1 cellular context compared by ENCODE assay signal in the genomic region with DNA sequence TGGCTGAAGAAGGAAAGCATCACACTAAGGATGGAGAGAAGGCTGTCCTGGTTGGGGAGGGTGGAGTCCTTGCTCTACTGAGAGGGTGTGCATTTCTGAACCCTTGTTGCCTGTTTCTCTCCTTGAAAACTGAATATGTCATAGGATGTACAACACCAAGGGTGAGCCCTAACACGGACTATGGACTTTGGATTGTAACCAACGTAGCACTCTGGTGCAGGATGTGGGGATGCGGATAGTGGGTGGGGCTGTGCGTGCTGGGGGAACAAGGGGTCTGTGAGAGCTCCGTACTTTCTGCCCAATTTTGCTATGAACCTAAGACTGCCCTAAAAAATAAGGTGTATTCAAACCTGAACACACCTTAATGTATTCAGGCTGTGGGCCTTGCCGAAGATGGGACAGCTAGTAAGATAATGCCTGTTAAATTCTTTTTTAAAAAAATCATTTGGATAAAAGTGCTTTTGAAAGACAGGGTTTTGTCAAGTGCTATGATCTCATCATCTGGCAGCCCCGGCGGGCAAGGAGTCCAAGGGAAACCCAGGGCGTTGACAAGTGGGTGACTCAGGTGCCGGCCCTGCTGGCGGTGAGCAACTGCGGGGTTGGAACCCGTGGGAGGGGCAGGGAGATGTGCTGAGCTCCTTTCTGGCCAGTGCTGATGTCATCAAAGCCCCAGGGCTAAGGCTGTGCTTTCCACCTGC.
TF ChIP-seq lines count a peak whose summit lies in the region.

No MANE protein-coding gene starts in this region.

TF ChIP-seq in HEK293, 187 proteins besides CTCF, POLR2A, EP300 and RAD21 (continued from another document):
- TF ChIP-seq, protein P1, sequence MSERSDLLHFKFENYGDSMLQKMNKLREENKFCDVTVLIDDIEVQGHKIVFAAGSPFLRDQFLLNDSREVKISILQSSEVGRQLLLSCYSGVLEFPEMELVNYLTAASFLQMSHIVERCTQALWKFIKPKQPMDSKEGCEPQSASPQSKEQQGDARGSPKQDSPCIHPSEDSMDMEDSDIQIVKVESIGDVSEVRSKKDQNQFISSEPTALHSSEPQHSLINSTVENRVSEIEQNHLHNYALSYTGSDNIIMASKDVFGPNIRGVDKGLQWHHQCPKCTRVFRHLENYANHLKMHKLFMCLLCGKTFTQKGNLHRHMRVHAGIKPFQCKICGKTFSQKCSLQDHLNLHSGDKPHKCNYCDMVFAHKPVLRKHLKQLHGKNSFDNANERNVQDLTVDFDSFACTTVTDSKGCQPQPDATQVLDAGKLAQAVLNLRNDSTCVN (tag by site-specific recombination; optimal IDR thresholded peaks at IDR 0.05): no peak
- TF ChIP-seq ZNF146 (tag by site-specific recombination; IDR thresholded peaks at IDR 0.05) (no peak), ZNF549 (tag by site-specific recombination; IDR thresholded peaks at IDR 0.05) (no peak), ZNF2 (tag by site-specific recombination; IDR thresholded peaks at IDR 0.05) (no peak), ZNF548 (tag by site-specific recombination; IDR thresholded peaks at IDR 0.05) (no peak), ZNF555 (tag by site-specific recombination; conservative IDR thresholded peaks at IDR 0.05) (no peak), ZNF214 (tag by site-specific recombination; IDR thresholded peaks at IDR 0.05; ENCODE audit: borderline replicate concordance) (no peak), ZNF16 (tag by site-specific recombination; IDR thresholded peaks at IDR 0.05; ENCODE audit: low read depth) (no peak), ZNF132 (tag by site-specific recombination; IDR thresholded peaks at IDR 0.05; ENCODE audit: borderline replicate concordance) (no peak), ZNF629 (tag by site-specific recombination; IDR thresholded peaks at IDR 0.05) (peak; percentile 92), GLIS2 (tag by site-specific recombination; IDR thresholded peaks at IDR 0.05) (peak; percentile 82), ZNF768 (tag by site-specific recombination; IDR thresholded peaks at IDR 0.05) (no peak), BCL11A (tag by site-specific recombination; IDR thresholded peaks at IDR 0.05; ENCODE audit: low read depth) (peak; percentile 60; the same call in 1 of the 2 replicates), SCRT2 (tag by site-specific recombination; IDR thresholded peaks at IDR 0.05) (0 out of 2 replicates have a peak, but pooled peaks have one; percentile 38), ZNF391 (tag by site-specific recombination; IDR thresholded peaks at IDR 0.05; ENCODE audit: borderline replicate concordance, low read depth) (no peak), SALL2 (tag by site-specific recombination; IDR thresholded peaks at IDR 0.05; ENCODE audit: borderline replicate concordance) (no peak), ZBTB20 (tag by site-specific recombination; IDR thresholded peaks at IDR 0.05) (no peak; the same call in 1 of the 2 replicates), ZNF658 (tag by site-specific recombination; IDR thresholded peaks at IDR 0.05) (no peak), ZNF23 (tag by site-specific recombination; IDR thresholded peaks at IDR 0.05; ENCODE audit: borderline replicate concordance) (no peak), ZNF138 (tag by site-specific recombination; IDR thresholded peaks at IDR 0.05; ENCODE audit: borderline replicate concordance) (no peak), ZNF211 (tag by site-specific recombination; IDR thresholded peaks at IDR 0.05; ENCODE audit: low read depth) (no peak), RBAK (tag by site-specific recombination; IDR thresholded peaks at IDR 0.05) (no peak), ZNF10 (tag by site-specific recombination; IDR thresholded peaks at IDR 0.05) (peak; percentile 67), ZNF707 (tag by site-specific recombination; IDR thresholded peaks at IDR 0.05) (no peak), ZNF747 (tag by site-specific recombination; IDR thresholded peaks at IDR 0.05) (no peak), ZNF157 (tag by site-specific recombination; IDR thresholded peaks at IDR 0.05) (no peak), ZFP41 (tag by site-specific recombination; IDR thresholded peaks at IDR 0.05; ENCODE audit: borderline replicate concordance) (no peak), ZNF571 (tag by site-specific recombination; IDR thresholded peaks at IDR 0.05) (no peak), ZNF112 (tag by site-specific recombination; IDR thresholded peaks at IDR 0.05) (no peak), ZNF664 (tag by site-specific recombination; IDR thresholded peaks at IDR 0.05) (no peak), ZEB2 (tag by site-specific recombination; IDR thresholded peaks at IDR 0.05) (peak; percentile 79), OVOL3 (tag by site-specific recombination; IDR thresholded peaks at IDR 0.05) (no peak)
- TF ChIP-seq, protein P2, sequence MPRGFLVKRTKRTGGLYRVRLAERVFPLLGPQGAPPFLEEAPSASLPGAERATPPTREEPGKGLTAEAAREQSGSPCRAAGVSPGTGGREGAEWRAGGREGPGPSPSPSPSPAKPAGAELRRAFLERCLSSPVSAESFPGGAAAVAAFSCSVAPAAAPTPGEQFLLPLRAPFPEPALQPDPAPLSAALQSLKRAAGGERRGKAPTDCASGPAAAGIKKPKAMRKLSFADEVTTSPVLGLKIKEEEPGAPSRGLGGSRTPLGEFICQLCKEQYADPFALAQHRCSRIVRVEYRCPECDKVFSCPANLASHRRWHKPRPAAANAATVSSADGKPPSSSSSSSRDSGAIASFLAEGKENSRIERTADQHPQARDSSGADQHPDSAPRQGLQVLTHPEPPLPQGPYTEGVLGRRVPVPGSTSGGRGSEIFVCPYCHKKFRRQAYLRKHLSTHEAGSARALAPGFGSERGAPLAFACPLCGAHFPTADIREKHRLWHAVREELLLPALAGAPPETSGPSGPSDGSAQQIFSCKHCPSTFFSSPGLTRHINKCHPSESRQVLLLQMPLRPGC (tag by site-specific recombination; IDR thresholded peaks at IDR 0.05): no peak; the same call in none of the 2 replicates
- TF ChIP-seq, protein P3, sequence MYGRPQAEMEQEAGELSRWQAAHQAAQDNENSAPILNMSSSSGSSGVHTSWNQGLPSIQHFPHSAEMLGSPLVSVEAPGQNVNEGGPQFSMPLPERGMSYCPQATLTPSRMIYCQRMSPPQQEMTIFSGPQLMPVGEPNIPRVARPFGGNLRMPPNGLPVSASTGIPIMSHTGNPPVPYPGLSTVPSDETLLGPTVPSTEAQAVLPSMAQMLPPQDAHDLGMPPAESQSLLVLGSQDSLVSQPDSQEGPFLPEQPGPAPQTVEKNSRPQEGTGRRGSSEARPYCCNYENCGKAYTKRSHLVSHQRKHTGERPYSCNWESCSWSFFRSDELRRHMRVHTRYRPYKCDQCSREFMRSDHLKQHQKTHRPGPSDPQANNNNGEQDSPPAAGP (tag by site-specific recombination; IDR thresholded peaks at IDR 0.05): 0 out of 2 replicates have a peak, but pooled peaks have one; percentile 49
- TF ChIP-seq, protein P4, sequence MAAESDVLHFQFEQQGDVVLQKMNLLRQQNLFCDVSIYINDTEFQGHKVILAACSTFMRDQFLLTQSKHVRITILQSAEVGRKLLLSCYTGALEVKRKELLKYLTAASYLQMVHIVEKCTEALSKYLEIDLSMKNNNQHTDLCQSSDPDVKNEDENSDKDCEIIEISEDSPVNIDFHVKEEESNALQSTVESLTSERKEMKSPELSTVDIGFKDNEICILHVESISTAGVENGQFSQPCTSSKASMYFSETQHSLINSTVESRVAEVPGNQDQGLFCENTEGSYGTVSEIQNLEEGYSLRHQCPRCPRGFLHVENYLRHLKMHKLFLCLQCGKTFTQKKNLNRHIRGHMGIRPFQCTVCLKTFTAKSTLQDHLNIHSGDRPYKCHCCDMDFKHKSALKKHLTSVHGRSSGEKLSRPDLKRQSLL (tag by site-specific recombination; IDR thresholded peaks at IDR 0.05): no peak
- TF ChIP-seq, protein P5, sequence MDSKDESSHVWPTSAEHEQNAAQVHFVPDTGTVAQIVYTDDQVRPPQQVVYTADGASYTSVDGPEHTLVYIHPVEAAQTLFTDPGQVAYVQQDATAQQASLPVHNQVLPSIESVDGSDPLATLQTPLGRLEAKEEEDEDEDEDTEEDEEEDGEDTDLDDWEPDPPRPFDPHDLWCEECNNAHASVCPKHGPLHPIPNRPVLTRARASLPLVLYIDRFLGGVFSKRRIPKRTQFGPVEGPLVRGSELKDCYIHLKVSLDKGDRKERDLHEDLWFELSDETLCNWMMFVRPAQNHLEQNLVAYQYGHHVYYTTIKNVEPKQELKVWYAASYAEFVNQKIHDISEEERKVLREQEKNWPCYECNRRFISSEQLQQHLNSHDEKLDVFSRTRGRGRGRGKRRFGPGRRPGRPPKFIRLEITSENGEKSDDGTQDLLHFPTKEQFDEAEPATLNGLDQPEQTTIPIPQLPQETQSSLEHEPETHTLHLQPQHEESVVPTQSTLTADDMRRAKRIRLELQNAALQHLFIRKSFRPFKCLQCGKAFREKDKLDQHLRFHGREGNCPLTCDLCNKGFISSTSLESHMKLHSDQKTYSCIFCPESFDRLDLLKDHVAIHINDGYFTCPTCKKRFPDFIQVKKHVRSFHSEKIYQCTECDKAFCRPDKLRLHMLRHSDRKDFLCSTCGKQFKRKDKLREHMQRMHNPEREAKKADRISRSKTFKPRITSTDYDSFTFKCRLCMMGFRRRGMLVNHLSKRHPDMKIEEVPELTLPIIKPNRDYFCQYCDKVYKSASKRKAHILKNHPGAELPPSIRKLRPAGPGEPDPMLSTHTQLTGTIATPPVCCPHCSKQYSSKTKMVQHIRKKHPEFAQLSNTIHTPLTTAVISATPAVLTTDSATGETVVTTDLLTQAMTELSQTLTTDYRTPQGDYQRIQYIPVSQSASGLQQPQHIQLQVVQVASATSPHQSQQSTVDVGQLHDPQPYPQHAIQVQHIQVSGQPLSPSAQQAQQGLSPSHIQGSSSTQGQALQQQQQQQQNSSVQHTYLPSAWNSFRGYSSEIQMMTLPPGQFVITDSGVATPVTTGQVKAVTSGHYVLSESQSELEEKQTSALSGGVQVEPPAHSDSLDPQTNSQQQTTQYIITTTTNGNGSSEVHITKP (tag by site-specific recombination; IDR thresholded peaks at IDR 0.05): peak; percentile 88
- TF ChIP-seq, protein P6, sequence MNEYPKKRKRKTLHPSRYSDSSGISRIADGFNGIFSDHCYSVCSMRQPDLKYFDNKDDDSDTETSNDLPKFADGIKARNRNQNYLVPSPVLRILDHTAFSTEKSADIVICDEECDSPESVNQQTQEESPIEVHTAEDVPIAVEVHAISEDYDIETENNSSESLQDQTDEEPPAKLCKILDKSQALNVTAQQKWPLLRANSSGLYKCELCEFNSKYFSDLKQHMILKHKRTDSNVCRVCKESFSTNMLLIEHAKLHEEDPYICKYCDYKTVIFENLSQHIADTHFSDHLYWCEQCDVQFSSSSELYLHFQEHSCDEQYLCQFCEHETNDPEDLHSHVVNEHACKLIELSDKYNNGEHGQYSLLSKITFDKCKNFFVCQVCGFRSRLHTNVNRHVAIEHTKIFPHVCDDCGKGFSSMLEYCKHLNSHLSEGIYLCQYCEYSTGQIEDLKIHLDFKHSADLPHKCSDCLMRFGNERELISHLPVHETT (tag by site-specific recombination; IDR thresholded peaks at IDR 0.05): no peak
